ENCODE assay signal across 16 cellular contexts in genomic region chr20:51311636-51312479, GRCh38.
A peak's percentile ranks its signal among the peaks of the same experiment; 100 is the strongest.
DNase-seq lines count a peak whose midpoint lies in the region; ATAC-seq and TF ChIP-seq lines count a peak whose summit lies in the region.
"Had no signal": no experiment of that assay in that cellular context is flagged by ENCODE, and none has a peak within 500 bp of the region (broad histone marks: within the 10 kb centered on the region; RNA-seq: fewer than 3 reads in every experiment).

No MANE protein-coding gene starts in this region.

- 44 to 57% methylated on average over 12 of the region's 12 CpGs for WGBS in lower leg skin, 2 donors

- intact Hi-C loops in lower leg skin (cut with DNase I; ENCODE audit: low total_unique reads) = loop anchor here (5.0 kb wide), 1 partner anchor 325 kb away; no protein-coding TSS in a partner anchor

- no peak for TF ChIP-seq CTCF in LNCaP clone FGC (IDR thresholded peaks at IDR 0.05; ENCODE audit: control insufficient read depth, extremely low read depth, insufficient read depth)
- TF ChIP-seq CTCF in choroid plexus epithelial cell (conservative IDR thresholded peaks at IDR 0.05; ENCODE audit: low read depth, low read length) = no peak
- no peak for TF ChIP-seq CTCF in lower leg skin (IDR thresholded peaks at IDR 0.05)

- TF ChIP-seq POLR2A in lower leg skin (IDR thresholded peaks at IDR 0.05) = no peak

- H3K4me3 ChIP-seq in LNCaP clone FGC (ENCODE audit: low read depth, low read length) (peak overlapping the region; percentile 14; the same call in 1 of the 2 replicates), choroid plexus epithelial cell (ENCODE audit: low read depth, low read length) (no peak overlapping the region), lower leg skin (ENCODE audit: low read depth, poor library complexity, severe bottlenecking) (no peak overlapping the region)

- ATAC-seq in GM19023 (IDR thresholded peaks at IDR 0.05; ENCODE audit: unreplicated experiment) = no peak
- ATAC-seq: activated CD8-positive, alpha-beta memory T cell treated with anti-CD3 and anti-CD28 coated beads, Interleukin-2, amount 10 ng/mL, durations not matched to agents 7 days and 5 days; stimulated activated effector memory CD8-positive, alpha-beta T cell treated with anti-CD3 and anti-CD28 coated beads, Interleukin-12 subunit alpha, Interleukin-12 subunit beta, amount 100 ng/mL, for 72 hours had no signal

- DNase-seq in CD1c-positive myeloid dendritic cell (ENCODE audit: extremely low spot score) = peak; percentile 29
- peak; percentile 73 for DNase-seq in LNCaP clone FGC (ENCODE audit: low read depth)
- DNase-seq in choroid plexus epithelial cell (ENCODE audit: low read depth) = peak; percentile 71
- DNase-seq in medulla oblongata (ENCODE audit: extremely low spot score) = peak; percentile 57
- DNase-seq in cortex of kidney (lab: John Stamatoyannopoulos, UW) = no peak
- no peak for DNase-seq in NK-92 treated with Interleukin-12 subunit alpha and Interleukin-12 subunit beta, amount 100 ng/mL, for 24 hours (lab: John Stamatoyannopoulos, UW)
- DNase-seq in lower leg skin (ENCODE audit: low spot score in 2 of 2) = no peak
- DNase-seq: activated CD8-positive, alpha-beta memory T cell treated with anti-CD3 and anti-CD28 coated beads, Interleukin-2, amount 10 ng/mL, durations not matched to agents 7 days and 5 days; DMS79 treated with DMSO at 0.1 percent for 48 hours; foreskin fibroblast; NCI-H1105; NCI-H226; SHP77 treated with DMSO at 0.1 percent for 48 hours; stimulated activated CD4-positive, alpha-beta T cell treated with anti-CD3 and anti-CD28 coated beads, Interleukin-2, amount 100 ng/mL, for 24 hours had no signal

Comparison
In these comparisons a context has a peak if more than half of its experiments do, and no peak if none do; other contexts are left out.
1. DNase-seq: peak in CD1c-positive myeloid dendritic cell (single experiment), LNCaP clone FGC (single experiment), choroid plexus epithelial cell (single experiment) and medulla oblongata (single experiment); none in cortex of kidney (single experiment), NK-92 treated with Interleukin-12 subunit alpha and Interleukin-12 subunit beta, amount 100 ng/mL, for 24 hours (single experiment) and lower leg skin (0 of 2).